ENCODE assay signal across 27 cellular contexts in the genomic region with DNA sequence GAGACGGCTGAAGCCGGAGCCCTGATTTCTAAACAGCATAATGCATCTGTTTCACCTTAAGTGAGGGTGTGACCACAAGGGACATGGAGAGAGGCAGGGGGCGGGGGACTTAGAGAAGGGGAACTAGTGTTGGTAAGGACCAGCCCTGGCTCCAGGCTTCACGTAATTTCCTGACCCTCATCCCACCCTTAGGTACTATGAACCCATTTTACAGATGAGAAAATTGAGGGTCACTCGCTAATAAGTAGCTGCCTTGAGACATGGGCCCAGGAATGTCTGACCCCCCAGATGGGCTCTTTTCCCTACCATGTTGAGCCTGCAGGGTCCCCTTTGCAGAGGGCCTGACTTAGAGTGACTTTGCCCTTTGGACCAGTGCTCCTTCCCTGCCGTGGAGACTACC. TPM values are rescaled to one million over a fixed set of nuclear protein-coding genes. Genes with fewer than 3 reads are reported as not detected.
DNase-seq lines count a peak whose midpoint lies in the region; ATAC-seq, FAIRE-seq and TF ChIP-seq lines count a peak whose summit lies in the region.
"Had no signal": no experiment of that assay in that cellular context is flagged by ENCODE, and none has a peak within 500 bp of the region (broad histone marks: within the 10 kb centered on the region; RNA-seq: fewer than 3 reads in every experiment).

No MANE protein-coding gene starts in this region.

- no peak overlapping the region for H2BK20ac ChIP-seq in H1 (ENCODE audit: low read length)

- H3K4me1 Mint-ChIP-seq in GM23338 (peaks cover 20% of the 10 kb centered on the region), WTC11 (peaks cover 19% of the 10 kb centered on the region)
- H3K4me1 Mint-ChIP-seq: CD14-positive monocyte had no signal

- ATAC-seq in GM23338: no peak
- ATAC-seq in WTC11: no peak
- ATAC-seq in upper lobe of left lung (ENCODE audit: low FRiP score in 2 of 2): no peak

- no peak overlapping the region for H3K9ac ChIP-seq in H1 (replicated peaks in 1 of 4; ENCODE audit: extremely low read depth in 1 of 4, low read depth in 3 of 4, low read length in 3 of 4)
- H3K9ac ChIP-seq: BLaER1 had no signal

- H3K14ac ChIP-seq in H1 (ENCODE audit: insufficient read length): no peak overlapping the region

- H3K27ac ChIP-seq in GM23338 (ENCODE audit: low read depth) (no peak overlapping the region), H1 (ENCODE audit: low read depth, low read length) (no peak overlapping the region), upper lobe of left lung (no peak overlapping the region)
- H3K27ac ChIP-seq: BLaER1 had no signal

- H3K79me1 ChIP-seq in H1 (ENCODE audit: low read depth, low read length): no peaks in the 10 kb centered on the region; the same call in 1 of the 2 replicates

- H3K27me3 ChIP-seq in GM23338 (ENCODE audit: insufficient read depth) (peaks cover 16% of the 10 kb centered on the region), H1 (replicated peaks in 1 of 4; ENCODE audit: control insufficient read depth in 3 of 4, extremely low read depth in 1 of 4, insufficient read depth in 3 of 4, low read length in 3 of 4) (peaks cover 11 to 17% (median 13%) of the 10 kb centered on the region in 4 experiments), upper lobe of left lung (peaks cover 0 to 4% (median 1%) of the 10 kb centered on the region in 4 donors)
- H3K27me3 ChIP-seq: BE2C had no signal

- CTCF ChIA-PET in WTC11 (lab: Charles Lee): interaction anchor here (0.5 to 1.8 kb wide), 6 partner anchors 12 to 148 kb away, joined by 3 to 5 read pairs (median 4); no protein-coding TSS in a partner anchor
- CTCF ChIA-PET in H1 (lab: Charles Lee; ENCODE audit: partially characterized antibody): interaction anchor here (0.6 to 2.4 kb wide), 7 partner anchors 9 to 84 kb away, joined by 3 to 12 read pairs (median 4); no protein-coding TSS in a partner anchor

- H3K9me3 ChIP-seq in H1 (ENCODE audit: insufficient read depth in 2 of 2, low read depth in 1 of 2, low read length in 1 of 2) (no peaks in the 10 kb centered on the region), upper lobe of left lung (no peaks in the 10 kb centered on the region)
- H3K9me3 ChIP-seq: BE2C, BLaER1, Caco-2 had no signal

- H4K8ac ChIP-seq in H1 (ENCODE audit: extremely low read depth, insufficient read depth, low read length): no peak overlapping the region

- H3K18ac ChIP-seq in H1 (ENCODE audit: extremely low read depth, low read length): no peak overlapping the region

- H3K9me3 Mint-ChIP-seq in GM23338: no peaks in the 10 kb centered on the region
- H3K9me3 Mint-ChIP-seq in WTC11: no peaks in the 10 kb centered on the region
- H3K9me3 Mint-ChIP-seq: CD4-positive, alpha-beta memory T cell; CD8-positive, alpha-beta memory T cell had no signal

- no peak overlapping the region for H2BK120ac ChIP-seq in H1 (replicated peaks; ENCODE audit: low read depth, low read length)

- H2AFZ ChIP-seq in GM23338 (no peak overlapping the region), H1 (ENCODE audit: low read length) (no peak overlapping the region)

- no peak overlapping the region for H2AK5ac ChIP-seq in H1 (ENCODE audit: low read depth, low read length)

- H3K36me3 ChIP-seq in GM23338 (ENCODE audit: insufficient read depth): no peaks in the 10 kb centered on the region
- H3K36me3 ChIP-seq in H1 (ENCODE audit: control insufficient read depth in 2 of 4, insufficient read depth in 4 of 4, low read length in 3 of 4): no peaks in the 10 kb centered on the region; a peak in 1 of 8 replicates
- no peaks in the 10 kb centered on the region for H3K36me3 ChIP-seq in upper lobe of left lung
- H3K36me3 ChIP-seq: BE2C, BLaER1 had no signal

- DNase-seq in CMK (ENCODE audit: low read depth): peak; percentile 11
- DNase-seq in GM23338 (ENCODE audit: low spot score): no peak
- DNase-seq in WTC11 (ENCODE audit: low spot score): no peak
- no peak for DNase-seq in H1 (ENCODE audit: low read depth in 1 of 2, low spot score in 2 of 2)
- DNase-seq in activated naive CD4-positive, alpha-beta T cell treated with Interleukin-2 at 50 U/mL for 16 hours: no peak
- no peak for DNase-seq in mucosa of gallbladder (ENCODE audit: low spot score)
- DNase-seq in upper lobe of left lung: no peak
- DNase-seq: 8988T; ACHN; BE2C; C1 segment of cervical spinal cord; Caco-2; Calu3; CD4-positive, alpha-beta memory T cell; CD4-positive, CD25-positive, alpha-beta regulatory T cell; CD8-positive, alpha-beta memory T cell; DMS79 treated with DMSO at 0.1 percent for 48 hours; GF-D8 had no signal

- no peaks in the 10 kb centered on the region for H3K9me2 ChIP-seq in GM23338 (ENCODE audit: insufficient read depth)

- no peaks in the 10 kb centered on the region; the same call in 1 of the 2 replicates for H4K20me1 ChIP-seq in GM23338 (replicated peaks; ENCODE audit: insufficient read depth)
- peaks cover 0 to 2% of the 10 kb centered on the region in 2 experiments for H4K20me1 ChIP-seq in H1 (replicated peaks in 1 of 2; ENCODE audit: control insufficient read depth in 1 of 2, insufficient read depth in 2 of 2, low read length in 2 of 2)
- H4K20me1 ChIP-seq: BLaER1 had no signal

- H3K27ac Mint-ChIP-seq in GM23338: peak overlapping the region; percentile 44; the same call in 1 of the 2 replicates
- no peak overlapping the region for H3K27ac Mint-ChIP-seq in WTC11
- H3K27ac Mint-ChIP-seq: CD4-positive, CD25-positive, alpha-beta regulatory T cell; CD8-positive, alpha-beta memory T cell had no signal

- H3K4me3 Mint-ChIP-seq in GM23338: no peak overlapping the region
- H3K4me3 Mint-ChIP-seq in WTC11: no peak overlapping the region
- H3K4me3 Mint-ChIP-seq: CD14-positive monocyte; CD4-positive, alpha-beta memory T cell; CD4-positive, CD25-positive, alpha-beta regulatory T cell; CD8-positive, alpha-beta memory T cell had no signal

- POLR2A ChIA-PET in WTC11 (lab: Charles Lee) (no interaction called here), H1 (lab: Charles Lee; ENCODE audit: partially characterized antibody) (interaction anchor here (1.6 kb wide), 2 partner anchors 11 to 16 kb away, joined by 4 to 6 read pairs; no protein-coding TSS in a partner anchor)

- peaks cover 7% of the 10 kb centered on the region; the same call in 1 of the 2 replicates for H3K23me2 ChIP-seq in H1 (ENCODE audit: low read depth, low read length)

- no peak overlapping the region for H3K4me3 ChIP-seq in GM23338
- no peak overlapping the region for H3K4me3 ChIP-seq in H1 (ENCODE audit: extremely low read depth in 1 of 4, insufficient read depth in 2 of 4, low read depth in 3 of 4, low read length in 4 of 4)
- H3K4me3 ChIP-seq in upper lobe of left lung: no peak overlapping the region
- H3K4me3 ChIP-seq: BLaER1 had no signal

- H3K36me3 Mint-ChIP-seq in GM23338 (ENCODE audit: low read depth) (no peaks in the 10 kb centered on the region), WTC11 (no peaks in the 10 kb centered on the region)
- H3K36me3 Mint-ChIP-seq: CD4-positive, alpha-beta memory T cell; CD4-positive, CD25-positive, alpha-beta regulatory T cell; CD8-positive, alpha-beta memory T cell had no signal

- H3K4me2 ChIP-seq in GM23338: no peak overlapping the region
- H3K4me2 ChIP-seq in H1 (ENCODE audit: insufficient read depth in 1 of 2, low read depth in 2 of 2, low read length in 2 of 2): no peak overlapping the region
- H3K4me2 ChIP-seq: BLaER1 had no signal

- H4K91ac ChIP-seq in H1 (replicated peaks; ENCODE audit: insufficient read length, low read length): no peak overlapping the region

- TF ChIP-seq CTCF in GM23338 (conservative IDR thresholded peaks at IDR 0.05; ENCODE audit: low read depth in 2 of 2) (no peak), WTC11 (IDR thresholded peaks at IDR 0.05) (no peak), H1 (IDR thresholded peaks at IDR 0.05; ENCODE audit: control extremely low read depth in 1 of 3, insufficient read depth in 1 of 3, low read depth in 1 of 3, low read length in 3 of 3) (no peak), upper lobe of left lung (IDR thresholded peaks at IDR 0.05) (no peak)

- H3K4ac ChIP-seq in H1 (replicated peaks; ENCODE audit: insufficient read length, low read depth, low read length): no peak overlapping the region

- H3K79me2 ChIP-seq in GM23338 (replicated peaks; ENCODE audit: insufficient read depth): no peaks in the 10 kb centered on the region
- H3K79me2 ChIP-seq in H1 (ENCODE audit: control insufficient read depth in 1 of 2, insufficient read depth in 2 of 2, low read length in 2 of 2): no peaks in the 10 kb centered on the region

- H2BK12ac ChIP-seq in H1 (ENCODE audit: low read depth, low read length): no peak overlapping the region

- TF ChIP-seq EP300 in H1 (IDR thresholded peaks at IDR 0.05; ENCODE audit: borderline replicate concordance in 1 of 2, low read depth in 2 of 2, low read length in 2 of 2) (no peak), upper lobe of left lung (IDR thresholded peaks at IDR 0.05) (no peak)

- TF ChIP-seq RAD21 in H1 (IDR thresholded peaks at IDR 0.05 in 1 of 2, conservative IDR thresholded peaks at IDR 0.05 in 1 of 2; ENCODE audit: low read depth in 2 of 2, low read length in 2 of 2): no peak

- no peak overlapping the region for H2BK5ac ChIP-seq in H1 (ENCODE audit: low read depth, low read length)

- H3K4me1 ChIP-seq in GM23338 (ENCODE audit: insufficient read depth) (no peaks in the 10 kb centered on the region; the same call in 1 of the 2 replicates), H1 (replicated peaks in 1 of 4; ENCODE audit: control insufficient read depth in 3 of 4, insufficient read depth in 4 of 4, low read length in 3 of 4) (peaks cover 2 to 26% (median 14%) of the 10 kb centered on the region in 4 experiments), upper lobe of left lung (peaks cover 0 to 3% (median under 1%) of the 10 kb centered on the region in 4 donors)
- H3K4me1 ChIP-seq: Caco-2 had no signal

- H3F3A ChIP-seq in GM23338 (replicated peaks; ENCODE audit: low read depth): no peaks in the 10 kb centered on the region

- no peak overlapping the region for H3K56ac ChIP-seq in H1 (replicated peaks; ENCODE audit: insufficient read length, low read depth, low read length)

- H3K23ac ChIP-seq in H1 (ENCODE audit: insufficient read length): no peak overlapping the region

- H2BK15ac ChIP-seq in H1 (ENCODE audit: low read length): no peak overlapping the region

- no peak overlapping the region for H4K5ac ChIP-seq in H1 (ENCODE audit: insufficient read length, low read depth, low read length)

- H3K27me3 Mint-ChIP-seq in GM23338 (ENCODE audit: insufficient read depth, low read depth, poor library complexity) (peaks cover 19% of the 10 kb centered on the region), WTC11 (ENCODE audit: low read depth) (peaks cover 16% of the 10 kb centered on the region)

- 89% methylated on average over 6 of the region's 6 CpGs; no CpG with 5 or more reads in 1 of the 2 experiments for WGBS in H1 (ENCODE audit: extremely low coverage in 1 of 2, insufficient coverage in 1 of 2, insufficient read length in 1 of 2, insufficient replicate concordance in 2 of 2, low coverage in 1 of 2, low lambda C conversion rate in 2 of 2, missing lambda C conversion rate in 1 of 2), 2 experiments
- 78% methylated on average over 6 of the region's 6 CpGs for WGBS in upper lobe of left lung, 2 donors

- no peak for TF ChIP-seq POLR2A in H1 (IDR thresholded peaks at IDR 0.05; ENCODE audit: control extremely low read depth in 1 of 2, low read depth in 2 of 2, low read length in 2 of 2)
- TF ChIP-seq POLR2A in upper lobe of left lung (IDR thresholded peaks at IDR 0.05): no peak

- no peak for FAIRE-seq in H1 (lab: Jason Lieb, UNC)
- FAIRE-seq: A204.1, D721Med, G401.6, GM12891, GM19239 had no signal

RNA-seq across cellular contexts. Expression of a gene that starts 4.7 kb away (rescaled TPM):
- total RNA-seq in GM23338 (2014; rRNA removed; shearing (Covaris generic)): 2.0 and 5.0 TPM in 2 replicates
- polyA plus RNA-seq in GM23338 (2016; fragmentation: Nextera tagmentation; extraction: Ambion mirVana) (2.0 and 2.3 TPM in 2 replicates), H1 (2011; rRNA removed) (8.4 and 9.5 TPM in 2 replicates)
- total RNA-seq in WTC11 (2021) (3.8 to 7.1 TPM (median 5.6 TPM) in 3 replicates), mucosa of gallbladder (not detected), upper lobe of left lung (not detected)
- total RNA-seq in H1 (2021; fragmentation: NEBNext Ultra II Directional; extraction: Animal tissue kit (Norgen Biotek cat#: 25700)): 4.0 and 4.3 TPM in 2 replicates
- 5.5 TPM for polyA plus RNA-seq in H1 (2011; cell fraction: cytosol; rRNA removed)
- polyA plus RNA-seq in H1 (2011; cell fraction: nucleus; rRNA removed): 8.1 TPM
- 2.0 to 5.1 TPM (median 3.7 TPM) in 4 replicates for polyA plus RNA-seq in H1 (2012, experiment 1 of 2)
- 3.1 TPM for polyA plus RNA-seq in H1 (2012, experiment 2 of 2)
- 3.9 TPM for polyA plus RNA-seq in H1 (2013, experiment 1 of 2)
- 3.8 TPM for polyA plus RNA-seq in H1 (2013, experiment 2 of 2)
- polyA minus RNA-seq in H1 (2011; rRNA and poly(A)+ RNA removed): 1.6 and 2.0 TPM in 2 replicates
- 1.9 TPM for polyA minus RNA-seq in H1 (2011; cell fraction: cytosol; rRNA and poly(A)+ RNA removed)
- 3.2 TPM for polyA minus RNA-seq in H1 (2011; cell fraction: nucleus; rRNA and poly(A)+ RNA removed)
- total RNA-seq: A673; Caco-2; Calu3; CD4-positive, alpha-beta memory T cell; CD4-positive, CD25-positive, alpha-beta regulatory T cell; CD8-positive, alpha-beta memory T cell had no signal
- polyA plus RNA-seq: AG04450; CD14-positive monocyte; CD4-positive, alpha-beta memory T cell; CD4-positive, CD25-positive, alpha-beta regulatory T cell; CD8-positive, alpha-beta memory T cell had no signal
